In the genomic region with DNA sequence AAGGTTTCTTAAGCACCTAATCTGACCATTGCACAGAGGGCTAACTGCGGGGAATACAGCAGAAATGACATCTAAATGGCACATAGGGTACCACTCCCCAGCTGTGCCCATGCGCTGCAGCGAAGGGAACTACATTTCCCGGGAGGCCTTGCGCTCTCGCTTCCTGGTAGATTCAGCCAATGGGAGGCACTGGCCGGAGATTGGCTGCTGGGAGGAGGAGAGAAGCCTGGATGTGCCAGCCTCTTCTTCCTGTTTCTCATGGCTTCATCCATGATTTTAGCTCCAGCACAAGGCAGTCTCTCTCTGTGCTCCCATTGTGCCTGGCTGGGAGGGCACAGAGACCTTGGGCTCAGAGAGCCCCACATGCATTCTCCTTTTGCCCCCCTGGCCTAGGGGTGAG, we compare ENCODE assay signal across 9 cellular contexts.
DNase-seq lines count a peak whose midpoint lies in the region; ATAC-seq and TF ChIP-seq lines count a peak whose summit lies in the region.
"Had no signal": no experiment of that assay in that cellular context is flagged by ENCODE, and none has a peak within 500 bp of the region (broad histone marks: within the 10 kb centered on the region; RNA-seq: fewer than 3 reads in every experiment).

No MANE protein-coding gene starts in this region.

- H3K36me3 ChIP-seq in cardiac muscle cell = no peaks in the 10 kb centered on the region

- DNase-seq in DMS153 (lab: John Stamatoyannopoulos, UW) (peak; percentile 84), HuH-7 (ENCODE audit: low spot score) (peak; percentile 47), SK-N-DZ (ENCODE audit: low spot score) (peak; percentile 27), cardiac muscle cell (ENCODE audit: low read depth in 1 of 2, low spot score in 1 of 2) (peak; percentile 51 to 78), smooth muscle cell of the brain vasculature (ENCODE audit: low read depth, low spot score) (peak; percentile 32), occipital lobe (lab: John Stamatoyannopoulos, UW) (no peak)

- no peak overlapping the region for H3K4me3 ChIP-seq in cardiac muscle cell

- H3K4me1 ChIP-seq in cardiac muscle cell (ENCODE audit: low read depth) = no peaks in the 10 kb centered on the region

- no peak for TF ChIP-seq CTCF in cardiac muscle cell (IDR thresholded peaks at IDR 0.05; ENCODE audit: low read depth, low read length)

- H3K27ac ChIP-seq in cardiac muscle cell = no peak overlapping the region
- H3K27ac ChIP-seq: HL-60 had no signal

- H3K9me3 ChIP-seq in cardiac muscle cell (ENCODE audit: low read depth) = no peaks in the 10 kb centered on the region

- peaks cover 5% of the 10 kb centered on the region for H3K27me3 ChIP-seq in cardiac muscle cell

- no peak for ATAC-seq in HG03095 (IDR thresholded peaks at IDR 0.05; ENCODE audit: unreplicated experiment)
- no peak for ATAC-seq in HG02571 (IDR thresholded peaks at IDR 0.05; ENCODE audit: unreplicated experiment)
